In genomic region chr2:48284624-48285212, GRCh38 we compare ENCODE assay signal across 1 cellular context.
TF ChIP-seq lines count a peak whose summit lies in the region.

No MANE protein-coding gene starts in this region.

TF ChIP-seq in HepG2, 621 proteins besides CTCF, POLR2A, EP300 and RAD21 (continued from another document):
- TF ChIP-seq ZBTB10 (CRISPR knock-in tag; IDR thresholded peaks at IDR 0.05; ENCODE audit: borderline replicate concordance) (no peak), KDM2A (CRISPR knock-in tag; IDR thresholded peaks at IDR 0.05; ENCODE audit: borderline replicate concordance, low read depth) (no peak), NR2C2 (CRISPR knock-in tag; IDR thresholded peaks at IDR 0.05; ENCODE audit: borderline replicate concordance) (0 out of 2 replicates have a peak, but pooled peaks have one; percentile 21), SRSF4 (IDR thresholded peaks at IDR 0.05; ENCODE audit: low read depth, low read length, poor library complexity, severe bottlenecking) (no peak), JUN (CRISPR knock-in tag; IDR thresholded peaks at IDR 0.05) (0 out of 2 replicates have a peak, but pooled peaks have one; percentile 11), ERF (CRISPR knock-in tag; IDR thresholded peaks at IDR 0.05) (0 out of 2 replicates have a peak, but pooled peaks have one; percentile 20), NR2F1 (CRISPR knock-in tag; IDR thresholded peaks at IDR 0.05) (peak; percentile 55 to 67; a peak in 2 of 4 replicates), ZNF17 (CRISPR knock-in tag; IDR thresholded peaks at IDR 0.05) (no peak), ZNF383 (CRISPR knock-in tag; IDR thresholded peaks at IDR 0.05; ENCODE audit: borderline replicate concordance) (0 out of 2 replicates have a peak, but pooled peaks have one; percentile 69), ZNF556 (CRISPR knock-in tag; IDR thresholded peaks at IDR 0.05; ENCODE audit: borderline replicate concordance) (0 out of 2 replicates have a peak, but pooled peaks have one; percentile 34), HMG20A (CRISPR knock-in tag; IDR thresholded peaks at IDR 0.05; ENCODE audit: borderline replicate concordance) (0 out of 2 replicates have a peak, but pooled peaks have one; percentile 28), NR0B2 (CRISPR knock-in tag; IDR thresholded peaks at IDR 0.05) (no peak), NR2F6 (IDR thresholded peaks at IDR 0.05) (no peak; the same call in 1 of the 2 replicates), NR2F6 (CRISPR knock-in tag; IDR thresholded peaks at IDR 0.05) (peak; percentile 54; the same call in 1 of the 2 replicates), ZFP36L1 (CRISPR knock-in tag; IDR thresholded peaks at IDR 0.05) (no peak), SMC3 (IDR thresholded peaks at IDR 0.05; ENCODE audit: low read length) (no peak), ZZZ3 (CRISPR knock-in tag; IDR thresholded peaks at IDR 0.05; ENCODE audit: borderline replicate concordance) (peak; percentile 61; the same call in 1 of the 2 replicates)
- TF ChIP-seq, protein P1, sequence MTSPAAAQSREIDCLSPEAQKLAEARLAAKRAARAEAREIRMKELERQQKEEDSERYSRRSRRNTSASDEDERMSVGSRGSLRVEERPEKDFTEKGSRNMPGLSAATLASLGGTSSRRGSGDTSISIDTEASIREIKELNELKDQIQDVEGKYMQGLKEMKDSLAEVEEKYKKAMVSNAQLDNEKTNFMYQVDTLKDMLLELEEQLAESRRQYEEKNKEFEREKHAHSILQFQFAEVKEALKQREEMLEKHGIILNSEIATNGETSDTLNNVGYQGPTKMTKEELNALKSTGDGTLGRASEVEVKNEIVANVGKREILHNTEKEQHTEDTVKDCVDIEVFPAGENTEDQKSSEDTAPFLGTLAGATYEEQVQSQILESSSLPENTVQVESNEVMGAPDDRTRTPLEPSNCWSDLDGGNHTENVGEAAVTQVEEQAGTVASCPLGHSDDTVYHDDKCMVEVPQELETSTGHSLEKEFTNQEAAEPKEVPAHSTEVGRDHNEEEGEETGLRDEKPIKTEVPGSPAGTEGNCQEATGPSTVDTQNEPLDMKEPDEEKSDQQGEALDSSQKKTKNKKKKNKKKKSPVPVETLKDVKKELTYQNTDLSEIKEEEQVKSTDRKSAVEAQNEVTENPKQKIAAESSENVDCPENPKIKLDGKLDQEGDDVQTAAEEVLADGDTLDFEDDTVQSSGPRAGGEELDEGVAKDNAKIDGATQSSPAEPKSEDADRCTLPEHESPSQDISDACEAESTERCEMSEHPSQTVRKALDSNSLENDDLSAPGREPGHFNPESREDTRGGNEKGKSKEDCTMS (CRISPR knock-in tag; conservative IDR thresholded peaks at IDR 0.05) = no peak
- TF ChIP-seq, protein P2, sequence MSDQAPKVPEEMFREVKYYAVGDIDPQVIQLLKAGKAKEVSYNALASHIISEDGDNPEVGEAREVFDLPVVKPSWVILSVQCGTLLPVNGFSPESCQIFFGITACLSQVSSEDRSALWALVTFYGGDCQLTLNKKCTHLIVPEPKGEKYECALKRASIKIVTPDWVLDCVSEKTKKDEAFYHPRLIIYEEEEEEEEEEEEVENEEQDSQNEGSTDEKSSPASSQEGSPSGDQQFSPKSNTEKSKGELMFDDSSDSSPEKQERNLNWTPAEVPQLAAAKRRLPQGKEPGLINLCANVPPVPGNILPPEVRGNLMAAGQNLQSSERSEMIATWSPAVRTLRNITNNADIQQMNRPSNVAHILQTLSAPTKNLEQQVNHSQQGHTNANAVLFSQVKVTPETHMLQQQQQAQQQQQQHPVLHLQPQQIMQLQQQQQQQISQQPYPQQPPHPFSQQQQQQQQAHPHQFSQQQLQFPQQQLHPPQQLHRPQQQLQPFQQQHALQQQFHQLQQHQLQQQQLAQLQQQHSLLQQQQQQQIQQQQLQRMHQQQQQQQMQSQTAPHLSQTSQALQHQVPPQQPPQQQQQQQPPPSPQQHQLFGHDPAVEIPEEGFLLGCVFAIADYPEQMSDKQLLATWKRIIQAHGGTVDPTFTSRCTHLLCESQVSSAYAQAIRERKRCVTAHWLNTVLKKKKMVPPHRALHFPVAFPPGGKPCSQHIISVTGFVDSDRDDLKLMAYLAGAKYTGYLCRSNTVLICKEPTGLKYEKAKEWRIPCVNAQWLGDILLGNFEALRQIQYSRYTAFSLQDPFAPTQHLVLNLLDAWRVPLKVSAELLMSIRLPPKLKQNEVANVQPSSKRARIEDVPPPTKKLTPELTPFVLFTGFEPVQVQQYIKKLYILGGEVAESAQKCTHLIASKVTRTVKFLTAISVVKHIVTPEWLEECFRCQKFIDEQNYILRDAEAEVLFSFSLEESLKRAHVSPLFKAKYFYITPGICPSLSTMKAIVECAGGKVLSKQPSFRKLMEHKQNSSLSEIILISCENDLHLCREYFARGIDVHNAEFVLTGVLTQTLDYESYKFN (CRISPR knock-in tag; conservative IDR thresholded peaks at IDR 0.05) = 0 out of 2 replicates have a peak, but pooled peaks have one; percentile 31
- TF ChIP-seq, protein P3, sequence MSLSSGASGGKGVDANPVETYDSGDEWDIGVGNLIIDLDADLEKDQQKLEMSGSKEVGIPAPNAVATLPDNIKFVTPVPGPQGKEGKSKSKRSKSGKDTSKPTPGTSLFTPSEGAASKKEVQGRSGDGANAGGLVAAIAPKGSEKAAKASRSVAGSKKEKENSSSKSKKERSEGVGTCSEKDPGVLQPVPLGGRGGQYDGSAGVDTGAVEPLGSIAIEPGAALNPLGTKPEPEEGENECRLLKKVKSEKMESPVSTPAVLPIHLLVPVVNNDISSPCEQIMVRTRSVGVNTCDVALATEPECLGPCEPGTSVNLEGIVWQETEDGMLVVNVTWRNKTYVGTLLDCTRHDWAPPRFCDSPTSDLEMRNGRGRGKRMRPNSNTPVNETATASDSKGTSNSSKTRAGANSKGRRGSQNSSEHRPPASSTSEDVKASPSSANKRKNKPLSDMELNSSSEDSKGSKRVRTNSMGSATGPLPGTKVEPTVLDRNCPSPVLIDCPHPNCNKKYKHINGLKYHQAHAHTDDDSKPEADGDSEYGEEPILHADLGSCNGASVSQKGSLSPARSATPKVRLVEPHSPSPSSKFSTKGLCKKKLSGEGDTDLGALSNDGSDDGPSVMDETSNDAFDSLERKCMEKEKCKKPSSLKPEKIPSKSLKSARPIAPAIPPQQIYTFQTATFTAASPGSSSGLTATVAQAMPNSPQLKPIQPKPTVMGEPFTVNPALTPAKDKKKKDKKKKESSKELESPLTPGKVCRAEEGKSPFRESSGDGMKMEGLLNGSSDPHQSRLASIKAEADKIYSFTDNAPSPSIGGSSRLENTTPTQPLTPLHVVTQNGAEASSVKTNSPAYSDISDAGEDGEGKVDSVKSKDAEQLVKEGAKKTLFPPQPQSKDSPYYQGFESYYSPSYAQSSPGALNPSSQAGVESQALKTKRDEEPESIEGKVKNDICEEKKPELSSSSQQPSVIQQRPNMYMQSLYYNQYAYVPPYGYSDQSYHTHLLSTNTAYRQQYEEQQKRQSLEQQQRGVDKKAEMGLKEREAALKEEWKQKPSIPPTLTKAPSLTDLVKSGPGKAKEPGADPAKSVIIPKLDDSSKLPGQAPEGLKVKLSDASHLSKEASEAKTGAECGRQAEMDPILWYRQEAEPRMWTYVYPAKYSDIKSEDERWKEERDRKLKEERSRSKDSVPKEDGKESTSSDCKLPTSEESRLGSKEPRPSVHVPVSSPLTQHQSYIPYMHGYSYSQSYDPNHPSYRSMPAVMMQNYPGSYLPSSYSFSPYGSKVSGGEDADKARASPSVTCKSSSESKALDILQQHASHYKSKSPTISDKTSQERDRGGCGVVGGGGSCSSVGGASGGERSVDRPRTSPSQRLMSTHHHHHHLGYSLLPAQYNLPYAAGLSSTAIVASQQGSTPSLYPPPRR (CRISPR knock-in tag; IDR thresholded peaks at IDR 0.05; ENCODE audit: borderline replicate concordance) = peak; percentile 42; the same call in 1 of the 2 replicates
- TF ChIP-seq, protein P4, sequence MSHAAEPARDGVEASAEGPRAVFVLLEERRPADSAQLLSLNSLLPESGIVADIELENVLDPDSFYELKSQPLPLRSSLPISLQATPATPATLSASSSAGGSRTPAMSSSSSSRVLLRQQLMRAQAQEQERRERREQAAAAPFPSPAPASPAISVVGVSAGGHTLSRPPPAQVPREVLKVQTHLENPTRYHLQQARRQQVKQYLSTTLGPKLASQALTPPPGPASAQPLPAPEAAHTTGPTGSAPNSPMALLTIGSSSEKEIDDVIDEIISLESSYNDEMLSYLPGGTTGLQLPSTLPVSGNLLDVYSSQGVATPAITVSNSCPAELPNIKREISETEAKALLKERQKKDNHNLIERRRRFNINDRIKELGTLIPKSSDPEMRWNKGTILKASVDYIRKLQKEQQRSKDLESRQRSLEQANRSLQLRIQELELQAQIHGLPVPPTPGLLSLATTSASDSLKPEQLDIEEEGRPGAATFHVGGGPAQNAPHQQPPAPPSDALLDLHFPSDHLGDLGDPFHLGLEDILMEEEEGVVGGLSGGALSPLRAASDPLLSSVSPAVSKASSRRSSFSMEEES (CRISPR knock-in tag; IDR thresholded peaks at IDR 0.05) = peak; percentile 89
